In the genomic region with DNA sequence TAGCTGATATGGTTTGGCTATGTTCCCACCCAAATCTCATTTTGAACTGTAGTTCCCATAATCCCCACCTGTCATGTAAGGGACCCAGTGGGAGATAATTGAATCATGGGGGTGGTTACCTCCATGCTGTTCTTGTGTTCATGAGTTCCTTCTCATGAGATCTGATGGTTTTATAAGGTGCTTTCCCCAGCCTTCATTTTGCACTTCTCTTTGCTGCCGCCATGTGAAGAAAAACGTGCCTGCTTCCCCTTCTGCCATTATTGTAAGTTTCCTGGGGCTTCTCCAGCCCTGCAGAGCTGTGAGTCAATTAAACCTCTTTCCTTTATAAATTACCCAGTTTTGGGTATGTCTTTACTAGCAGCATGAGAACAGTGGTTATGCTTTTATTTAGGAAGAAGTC, we compare ENCODE assay signal across 8 cellular contexts.
DNase-seq lines count a peak whose midpoint lies in the region; ATAC-seq and TF ChIP-seq lines count a peak whose summit lies in the region.
"Not testable (repeated sequence)": the region's sequence is repeated elsewhere in the genome, so short reads cannot be mapped to it uniquely, and the experiment has no call there.

No MANE protein-coding gene starts in this region.

- H3K79me2 ChIP-seq in GM23248 (ENCODE audit: insufficient read depth): not testable (repeated sequence)

- not testable (repeated sequence) for TF ChIP-seq CTCF in WTC11 (IDR thresholded peaks at IDR 0.05); brain (conservative IDR thresholded peaks at IDR 0.05)

- H3K27ac ChIP-seq in GM23248: not testable (repeated sequence)

- DNase-seq in GM23248; WTC11 (ENCODE audit: low spot score); naive B cell: not testable (repeated sequence)
- DNase-seq in NCI-H2171 treated with DMSO at 0.1 percent for 48 hours (lab: John Stamatoyannopoulos, UW) (peak; percentile 31), NCI-H82 treated with DMSO at 0.1 percent for 48 hours (lab: John Stamatoyannopoulos, UW; ENCODE audit: unreplicated experiment) (peak; percentile 40), OCI-M1 (lab: John Stamatoyannopoulos, UW) (peak; percentile 21)

- ATAC-seq in WTC11: not testable (repeated sequence)
- peak; percentile 67 to 68 for ATAC-seq in naive B cell (ENCODE audit: low read depth in 2 of 2)

- H3K4me3 Mint-ChIP-seq in WTC11, brain, naive B cell: not testable (repeated sequence)

- H3K4me1 Mint-ChIP-seq in WTC11 (peaks cover 50% of the 10 kb centered on the region), brain (peaks cover 15% of the 10 kb centered on the region), naive B cell (peaks cover 2 to 11% (median 4%) of the 10 kb centered on the region in 3 donors)

- H3K4me3 ChIP-seq in GM23248; neuron (ENCODE audit: low read length): not testable (repeated sequence)

- in situ Hi-C loops in GM23248 (cut with MboI): not testable (repeated sequence)

- H3K36me3 Mint-ChIP-seq in WTC11: peaks cover 45% of the 10 kb centered on the region
- H3K36me3 Mint-ChIP-seq in brain, naive B cell: not testable (repeated sequence)

- H2AFZ ChIP-seq in GM23248 (0 out of 2 replicates have a peak overlapping the region, but pooled peaks have one; percentile 21), neuron (ENCODE audit: low read depth, low read length) (peak overlapping the region; percentile 46)

- H3K4me1 ChIP-seq in GM23248 (ENCODE audit: insufficient read depth); neuron (ENCODE audit: insufficient read depth, low read length): not testable (repeated sequence)

- not testable (repeated sequence) for H4K20me1 ChIP-seq in GM23248 (ENCODE audit: insufficient read depth)

- 69 to 88% methylated on average over 2 of the region's 2 CpGs for WGBS in GM23248 (ENCODE audit: low coverage in 1 of 2, low lambda C conversion rate in 2 of 2, missing lambda C conversion rate in 2 of 2), 2 experiments

- peaks cover 36% of the 10 kb centered on the region for H3K9me3 Mint-ChIP-seq in WTC11
- not testable (repeated sequence) for H3K9me3 Mint-ChIP-seq in brain, naive B cell

- H3K4me2 ChIP-seq in GM23248 (ENCODE audit: unreplicated experiment): not testable (repeated sequence)

- H3K27ac Mint-ChIP-seq in WTC11: peak overlapping the region; percentile 41; the same call in 1 of the 2 replicates
- H3K27ac Mint-ChIP-seq in brain: peak overlapping the region in 3 of 5 experiments; percentile 22 to 63 (median 56)
- peak overlapping the region in 2 of 6 donors; percentile 51 for H3K27ac Mint-ChIP-seq in naive B cell

- H3K27me3 Mint-ChIP-seq in WTC11 (ENCODE audit: low read depth); brain; naive B cell: not testable (repeated sequence)

- not testable (repeated sequence) for H3K36me3 ChIP-seq in GM23248 (ENCODE audit: low read depth); neuron (ENCODE audit: insufficient read depth, low read length)

- not testable (repeated sequence) for H3K9ac ChIP-seq in GM23248

- CTCF ChIA-PET in WTC11 (lab: Charles Lee): not testable (repeated sequence)

- H3K9me3 ChIP-seq in GM23248 (ENCODE audit: low read depth); neuron (ENCODE audit: low read length): not testable (repeated sequence)

- H3F3A ChIP-seq in GM23248 (ENCODE audit: insufficient read depth): not testable (repeated sequence)

- POLR2A ChIA-PET in WTC11 (lab: Charles Lee): not testable (repeated sequence)

- H3K27me3 ChIP-seq in GM23248 (replicated peaks; ENCODE audit: insufficient read depth); neuron (ENCODE audit: insufficient read depth, low read length): not testable (repeated sequence)

- H3K9me2 ChIP-seq in GM23248 (ENCODE audit: insufficient read depth): not testable (repeated sequence)
